In the genomic region with DNA sequence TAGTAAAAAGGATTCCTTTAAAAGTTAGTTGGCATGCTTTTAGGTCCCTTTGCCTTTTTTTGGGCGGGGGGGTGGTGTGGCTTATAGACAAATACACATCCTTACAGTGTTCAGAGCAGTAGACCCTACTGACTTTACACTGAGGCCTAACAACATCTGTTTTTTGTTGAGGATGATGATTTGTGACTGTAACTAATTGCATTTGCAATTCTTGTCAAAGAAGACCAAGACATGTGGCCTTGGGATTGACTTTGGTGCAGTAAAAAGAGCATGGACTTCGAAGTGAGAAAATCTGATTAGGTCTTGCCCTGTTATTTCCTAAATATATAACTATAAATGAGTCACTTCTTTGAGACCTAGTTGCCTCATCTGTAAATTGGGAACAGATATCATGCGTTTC, we compare ENCODE assay signal across 33 cellular contexts.
"Had no signal": no experiment of that assay in that cellular context is flagged by ENCODE, and none has a peak within 500 bp of the region (broad histone marks: within the 10 kb centered on the region; RNA-seq: fewer than 3 reads in every experiment).

No MANE protein-coding gene starts in this region.

- ATAC-seq: activated CD8-positive, alpha-beta T cell treated with anti-CD3 and anti-CD28 coated beads for 36 hours; activated naive CD4-positive, alpha-beta T cell treated with anti-CD3 and anti-CD28 coated beads, Interleukin-2, amount 50 U/mL, for 72 hours; activated T-cell treated with anti-CD3 and anti-CD28 coated beads, Interleukin-2, amount 50 U/mL, for 4 hours; activated T-cell treated with anti-CD3 and anti-CD28 coated beads, Interleukin-2, amount 50 U/mL, for 72 hours; activated T-helper 17 cell treated with anti-CD3 and anti-CD28 coated beads, Interleukin-2, amount 50 U/mL, for 72 hours had no signal

- H3K27me3 ChIP-seq: adrenal gland, ascending aorta, cardiac muscle cell had no signal

- DNase-seq: activated B cell treated with CpG ODN at 0.5 μM for 24 hours; activated CD4-positive, alpha-beta memory T cell treated with anti-CD3 and anti-CD28 coated beads for 36 hours; activated CD4-positive, alpha-beta T cell treated with anti-CD3 and anti-CD28 coated beads for 4 hours; activated CD4-positive, alpha-beta T cell treated with anti-CD3 and anti-CD28 coated beads, Interleukin-2, amount 10 ng/mL, durations not matched to agents 24 days and 14 days; activated CD4-positive, alpha-beta T cell treated with anti-CD3 and anti-CD28 coated beads, Interleukin-2, amount 50 U/mL, for 1 hour; activated CD4-positive, alpha-beta T cell treated with anti-CD3 and anti-CD28 coated beads, Interleukin-2, amount 50 U/mL, for 4 hours; activated CD4-positive, CD25-positive, alpha-beta regulatory T cell treated with anti-CD3 and anti-CD28 coated beads, Interleukin-2, amount 50 U/mL, for 72 hours; activated CD8-positive, alpha-beta memory T cell treated with anti-CD3 and anti-CD28 coated beads, Interleukin-2, amount 50 U/mL, for 4 hours; activated CD8-positive, alpha-beta T cell treated with anti-CD3 and anti-CD28 coated beads for 36 hours; activated effector memory CD4-positive, alpha-beta T cell treated with anti-CD3 and anti-CD28 coated beads, Interleukin-2, amount 50 U/mL, for 16 hours; activated gamma-delta T cell treated with Interleukin-2 at 50 U/mL for 16 hours; activated naive CD4-positive, alpha-beta T cell; activated naive CD4-positive, alpha-beta T cell treated with anti-CD3 and anti-CD28 coated beads for 36 hours; activated naive CD4-positive, alpha-beta T cell treated with anti-CD3 and anti-CD28 coated beads, Interleukin-2, amount 50 U/mL, for 16 hours; activated naive CD8-positive, alpha-beta T cell treated with anti-CD3 and anti-CD28 coated beads for 36 hours; activated T-cell treated with anti-CD3 and anti-CD28 coated beads for 4 hours; activated T-cell treated with anti-CD3 and anti-CD28 coated beads, Interleukin-2, amount 50 U/mL, for 1 hour; activated T-cell treated with anti-CD3 and anti-CD28 coated beads, Interleukin-2, amount 50 U/mL, for 4 hours; activated T-cell treated with anti-CD3 and anti-CD28 coated beads, Interleukin-2, amount 50 U/mL, for 72 hours; adrenal gland; amniotic stem cell; anterior cingulate cortex; caudate nucleus; cerebellar nuclear complex; T-helper 2 cell; T-helper 9 cell had no signal

- H3K9me3 ChIP-seq: adrenal gland, ascending aorta had no signal

- H3K27ac ChIP-seq: adrenal gland, ascending aorta, cardiac muscle cell, VCaP had no signal

- H3K36me3 ChIP-seq: adrenal gland, ascending aorta, cardiac muscle cell had no signal

- H3K4me3 ChIP-seq: adrenal gland, ascending aorta, cardiac muscle cell had no signal

- FAIRE-seq: bronchial epithelial cell, TTC549 had no signal
